Comparison of ENCODE assay signal across 19 cellular contexts in the genomic region with DNA sequence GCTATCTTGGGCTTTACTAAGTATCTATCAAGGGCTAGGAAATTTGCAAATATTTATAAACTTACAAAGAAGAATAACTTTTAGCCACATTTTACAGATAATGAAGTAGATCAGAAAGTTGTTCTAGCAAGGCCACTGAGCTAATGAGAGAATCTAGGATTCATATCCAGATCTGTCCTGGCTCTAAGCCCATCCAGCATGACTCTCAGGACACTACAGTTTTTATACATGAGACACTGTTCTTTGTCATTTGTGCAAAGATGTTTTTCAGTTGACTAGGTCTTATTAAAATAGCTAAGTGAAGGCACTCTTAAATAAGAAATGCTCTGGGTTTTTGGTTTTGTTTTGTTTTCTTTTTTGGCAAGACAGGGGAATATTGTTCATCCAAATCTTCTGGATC.
"Had no signal": no experiment of that assay in that cellular context is flagged by ENCODE, and none has a peak within 500 bp of the region (broad histone marks: within the 10 kb centered on the region; RNA-seq: fewer than 3 reads in every experiment).

No MANE protein-coding gene starts in this region.

- DNase-seq: KBM-7, MG63, NCI-H1092, NCI-H1105 treated with DMSO at 0.1 percent for 48 hours, NCI-H1417 treated with DMSO at 0.1 percent for 48 hours, NCI-H146, NCI-H1694 treated with DMSO at 0.1 percent for 48 hours, NCI-H2029, NCI-H2081 treated with DMSO at 0.1 percent for 48 hours, NCI-H2171, NCI-H226, NCI-H510A, NCI-H524 treated with DMSO at 0.1 percent for 48 hours, NCI-H69, NCI-H774, SHP77 treated with DMSO at 0.1 percent for 48 hours, SJCRH30 had no signal

- ATAC-seq: SK-N-SH treated with all-trans-retinoic acid at 6 μM for 48 hours had no signal

- H3K36me3 ChIP-seq: MG63, SJCRH30 had no signal

- H3K9me3 ChIP-seq: MG63, SJCRH30 had no signal

- H3K4me3 ChIP-seq: MG63, SJCRH30 had no signal

- H3K4me1 ChIP-seq: SJCRH30 had no signal

- H3K27ac ChIP-seq: RWPE1, SJCRH30 had no signal

- H3K27me3 ChIP-seq: MG63, SJCRH30 had no signal
